Comparison of ENCODE assay signal across 1 cellular context in genomic region chr6:129497591-129498555, GRCh38.
A peak's percentile ranks its signal among the peaks of the same experiment; 100 is the strongest.
TF ChIP-seq lines count a peak whose summit lies in the region.

No MANE protein-coding gene starts in this region.

TF ChIP-seq in IMR-90, 13 proteins besides CTCF, POLR2A, EP300 and RAD21:
- TF ChIP-seq BHLHE40 (IDR thresholded peaks at IDR 0.05; ENCODE audit: low read depth, low read length) (peak; percentile 62; the same call in 1 of the 2 replicates), CHD1 (IDR thresholded peaks at IDR 0.05; ENCODE audit: low read depth, low read length) (no peak)
